ENCODE assay signal across 31 cellular contexts in genomic region chr7:128350708-128351295, GRCh38. TPM values are rescaled to one million over a fixed set of nuclear protein-coding genes. Genes with fewer than 3 reads are reported as not detected.
A peak's percentile ranks its signal among the peaks of the same experiment; 100 is the strongest.
DNase-seq lines count a peak whose midpoint lies in the region; ATAC-seq and TF ChIP-seq lines count a peak whose summit lies in the region.
"Had no signal": no experiment of that assay in that cellular context is flagged by ENCODE, and none has a peak within 500 bp of the region (broad histone marks: within the 10 kb centered on the region; RNA-seq: fewer than 3 reads in every experiment).

No MANE protein-coding gene starts in this region.

- POLR2A ChIA-PET in activated CD4-positive, alpha-beta memory T cell treated with anti-CD3 and anti-CD28 coated beads, Interleukin-2, amount 10 ng/mL, durations not matched to agents 7 days and 5 days (lab: Charles Lee), result no interaction called here

- H3K36me3 ChIP-seq in neutrophil, result no peaks in the 10 kb centered on the region
- H3K36me3 ChIP-seq: colonic mucosa, Peyer's patch had no signal

- H3K4me3 Mint-ChIP-seq in T-helper 2 cell treated with Interferon-gamma antibody and Interleukin-4, amounts not matched to agents 5 μg/mL and 100 μg/mL, for 36 hours, result peak overlapping the region; percentile 7
- H3K4me3 Mint-ChIP-seq in CD14-positive monocyte, result peak overlapping the region; percentile 62 to 76
- peak overlapping the region; percentile 31 for H3K4me3 Mint-ChIP-seq in activated T-helper 17 cell treated with anti-CD3 and anti-CD28 coated beads, Interleukin-2, amount 50 U/mL, for 72 hours
- H3K4me3 Mint-ChIP-seq in activated CD4-positive, alpha-beta memory T cell treated with anti-CD3 and anti-CD28 coated beads, Interleukin-2, amount 10 ng/mL, durations not matched to agents 7 days and 5 days, result no peak overlapping the region
- H3K4me3 Mint-ChIP-seq: type B pancreatic cell had no signal

- H3K9me3 ChIP-seq in neutrophil, result no peaks in the 10 kb centered on the region
- H3K9me3 ChIP-seq: A549, colonic mucosa, Peyer's patch had no signal

- peak overlapping the region; percentile 59 to 66 for H3K4me3 ChIP-seq in neutrophil (ENCODE audit: low read depth in 1 of 2, low read length in 1 of 2)
- H3K4me3 ChIP-seq: A549, hepatocyte, K562 had no signal

- peaks cover 57% of the 10 kb centered on the region for H3K27me3 Mint-ChIP-seq in T-helper 2 cell treated with Interferon-gamma antibody and Interleukin-4, amounts not matched to agents 5 μg/mL and 100 μg/mL, for 36 hours (ENCODE audit: low read depth)
- peaks cover 37 to 56% (median 43%) of the 10 kb centered on the region in 3 donors for H3K27me3 Mint-ChIP-seq in CD14-positive monocyte (ENCODE audit: low read depth in 3 of 3)
- H3K27me3 Mint-ChIP-seq in activated T-helper 17 cell treated with anti-CD3 and anti-CD28 coated beads, Interleukin-2, amount 50 U/mL, for 72 hours, result peaks cover 14% of the 10 kb centered on the region
- peaks cover 62% of the 10 kb centered on the region for H3K27me3 Mint-ChIP-seq in activated CD4-positive, alpha-beta memory T cell treated with anti-CD3 and anti-CD28 coated beads, Interleukin-2, amount 10 ng/mL, durations not matched to agents 7 days and 5 days

- H3K27ac Mint-ChIP-seq in T-helper 2 cell treated with Interferon-gamma antibody and Interleukin-4, amounts not matched to agents 5 μg/mL and 100 μg/mL, for 36 hours, result no peak overlapping the region
- no peak overlapping the region for H3K27ac Mint-ChIP-seq in CD14-positive monocyte
- H3K27ac Mint-ChIP-seq in activated T-helper 17 cell treated with anti-CD3 and anti-CD28 coated beads, Interleukin-2, amount 50 U/mL, for 72 hours, result no peak overlapping the region
- no peak overlapping the region for H3K27ac Mint-ChIP-seq in activated CD4-positive, alpha-beta memory T cell treated with anti-CD3 and anti-CD28 coated beads, Interleukin-2, amount 10 ng/mL, durations not matched to agents 7 days and 5 days
- H3K27ac Mint-ChIP-seq: type B pancreatic cell had no signal

- TF ChIP-seq CTCF in CD14-positive monocyte (IDR thresholded peaks at IDR 0.05) (no peak), neutrophil (IDR thresholded peaks at IDR 0.05) (no peak)

- H3K27me3 ChIP-seq in neutrophil, result peaks cover 32% of the 10 kb centered on the region

- peaks cover 6% of the 10 kb centered on the region for H3K4me1 Mint-ChIP-seq in T-helper 2 cell treated with Interferon-gamma antibody and Interleukin-4, amounts not matched to agents 5 μg/mL and 100 μg/mL, for 36 hours (ENCODE audit: low read depth)
- H3K4me1 Mint-ChIP-seq in CD14-positive monocyte, result peaks cover 5% of the 10 kb centered on the region
- H3K4me1 Mint-ChIP-seq in activated T-helper 17 cell treated with anti-CD3 and anti-CD28 coated beads, Interleukin-2, amount 50 U/mL, for 72 hours, result peaks cover 4% of the 10 kb centered on the region
- H3K4me1 Mint-ChIP-seq in activated CD4-positive, alpha-beta memory T cell treated with anti-CD3 and anti-CD28 coated beads, Interleukin-2, amount 10 ng/mL, durations not matched to agents 7 days and 5 days, result peaks cover 8% of the 10 kb centered on the region

- CTCF ChIA-PET in activated CD4-positive, alpha-beta memory T cell treated with anti-CD3 and anti-CD28 coated beads, Interleukin-2, amount 10 ng/mL, durations not matched to agents 7 days and 5 days (lab: Charles Lee), result interaction anchor here (1.0 to 1.5 kb wide), 2 partner anchors 31 to 36 kb away, joined by 3 read pairs; no protein-coding TSS in a partner anchor

- H3K4me1 ChIP-seq in neutrophil (ENCODE audit: control insufficient read depth in 1 of 2, insufficient read depth in 1 of 2, low read depth in 1 of 2, low read length in 1 of 2), result peaks cover 22 to 24% of the 10 kb centered on the region in 2 experiments
- H3K4me1 ChIP-seq: A549 had no signal

- no peak for ATAC-seq in activated T-helper 17 cell treated with anti-CD3 and anti-CD28 coated beads, Interleukin-2, amount 50 U/mL, for 72 hours (replicated peaks)
- no peak for ATAC-seq in left colon
- ATAC-seq: A549, K562 had no signal

- H3K27ac ChIP-seq in neutrophil, result no peak overlapping the region
- H3K27ac ChIP-seq: A549, colonic mucosa, hepatocyte, Peyer's patch, skin epidermis, VCaP had no signal

- no peak for DNase-seq in T-helper 2 cell treated with Interferon-gamma antibody and Interleukin-4, amounts not matched to agents 5 μg/mL and 100 μg/mL, for 36 hours (ENCODE audit: low spot score)
- DNase-seq in T-helper 2 cell (no peak), CD14-positive monocyte (ENCODE audit: low spot score) (no peak), left colon (no peak)
- DNase-seq in activated CD4-positive, alpha-beta T cell treated with anti-CD3 and anti-CD28 coated beads, Interleukin-2, amount 50 U/mL, for 4 hours, result no peak
- DNase-seq in activated CD4-positive, alpha-beta memory T cell treated with anti-CD3 and anti-CD28 coated beads, Interleukin-2, amount 10 ng/mL, durations not matched to agents 7 days and 5 days, result no peak
- DNase-seq: AML-193; anterior cingulate cortex; Calu3; colonic mucosa; effector CD8-positive, alpha-beta T cell; NCI-H1105; NCI-H1930; NCI-H526 treated with DMSO at 0.1 percent for 48 hours; Peyer's patch had no signal

- intact Hi-C loops in CD14-positive monocyte (cut with micrococcal nuclease), result no loop called here
- intact Hi-C loops in left colon (cut with DNase I, micrococcal nuclease), result no loop called here

- no peaks in the 10 kb centered on the region for H3K36me3 Mint-ChIP-seq in T-helper 2 cell treated with Interferon-gamma antibody and Interleukin-4, amounts not matched to agents 5 μg/mL and 100 μg/mL, for 36 hours (ENCODE audit: low read depth)
- peaks cover 4 to 9% of the 10 kb centered on the region in 2 donors for H3K36me3 Mint-ChIP-seq in CD14-positive monocyte
- no peaks in the 10 kb centered on the region for H3K36me3 Mint-ChIP-seq in activated T-helper 17 cell treated with anti-CD3 and anti-CD28 coated beads, Interleukin-2, amount 50 U/mL, for 72 hours (ENCODE audit: low read depth)
- no peaks in the 10 kb centered on the region for H3K36me3 Mint-ChIP-seq in activated CD4-positive, alpha-beta memory T cell treated with anti-CD3 and anti-CD28 coated beads, Interleukin-2, amount 10 ng/mL, durations not matched to agents 7 days and 5 days (ENCODE audit: low read depth)

- H3K9me3 Mint-ChIP-seq in T-helper 2 cell treated with Interferon-gamma antibody and Interleukin-4, amounts not matched to agents 5 μg/mL and 100 μg/mL, for 36 hours, result no peaks in the 10 kb centered on the region
- peaks cover 0 to 9% (median 0%) of the 10 kb centered on the region in 7 donors for H3K9me3 Mint-ChIP-seq in CD14-positive monocyte
- no peaks in the 10 kb centered on the region for H3K9me3 Mint-ChIP-seq in activated T-helper 17 cell treated with anti-CD3 and anti-CD28 coated beads, Interleukin-2, amount 50 U/mL, for 72 hours
- no peaks in the 10 kb centered on the region for H3K9me3 Mint-ChIP-seq in activated CD4-positive, alpha-beta memory T cell treated with anti-CD3 and anti-CD28 coated beads, Interleukin-2, amount 10 ng/mL, durations not matched to agents 7 days and 5 days
- H3K9me3 Mint-ChIP-seq: type B pancreatic cell had no signal

RNA-seq across cellular contexts. Expression of gene RBM28, which starts 7.1 kb away (rescaled TPM):
- polyA plus RNA-seq in CD14-positive monocyte, result 1 to 10 TPM; 4.0 to 4.9 TPM
- total RNA-seq in activated T-helper 17 cell treated with anti-CD3 and anti-CD28 coated beads, Interleukin-2, amount 50 U/mL, for 72 hours, result 10 to 100 TPM; 30.4 to 46.6 TPM
- total RNA-seq in left colon, result 10 to 100 TPM; 19.6 to 26.8 TPM
- 10 to 100 TPM; 30.7 to 34.8 TPM for total RNA-seq in activated CD4-positive, alpha-beta memory T cell treated with anti-CD3 and anti-CD28 coated beads, Interleukin-2, amount 10 ng/mL, durations not matched to agents 7 days and 5 days

RNA-seq across cellular contexts. Expression of gene PRRT4, which starts 10.7 kb away (rescaled TPM):
- not detected for polyA plus RNA-seq in CD14-positive monocyte
- under 1 TPM; 0.13 to 0.45 TPM for total RNA-seq in activated T-helper 17 cell treated with anti-CD3 and anti-CD28 coated beads, Interleukin-2, amount 50 U/mL, for 72 hours
- total RNA-seq in left colon, result under 1 TPM in 1 of 2 donors, not detected in 1; 0.20 TPM
- not detected for total RNA-seq in activated CD4-positive, alpha-beta memory T cell treated with anti-CD3 and anti-CD28 coated beads, Interleukin-2, amount 10 ng/mL, durations not matched to agents 7 days and 5 days
- total RNA-seq: Calu3; Daoy; fibroblast of villous mesenchyme; HT-29; K562; left lobe of liver; MCF 10A; osteoblast; renal cortical epithelial cell; T-helper 1 cell treated with Interleukin-12 subunit alpha and Interleukin-12 subunit beta and Interleukin-4 antibody, amounts not matched to agents 30 ng/mL and 1 ng/mL, for 36 hours had no signal
- polyA plus RNA-seq: K562 had no signal

RNA-seq across cellular contexts. Expression of gene IMPDH1, which starts 59.0 kb away (rescaled TPM):
- polyA plus RNA-seq in CD14-positive monocyte, result 100 to 1,000 TPM; 110 to 152 TPM
- 10 to 100 TPM; 62.7 to 95.6 TPM for total RNA-seq in activated T-helper 17 cell treated with anti-CD3 and anti-CD28 coated beads, Interleukin-2, amount 50 U/mL, for 72 hours
- total RNA-seq in left colon, result 10 to 100 TPM; 29.0 to 31.2 TPM
- 10 to 100 TPM; 64.7 to 67.4 TPM for total RNA-seq in activated CD4-positive, alpha-beta memory T cell treated with anti-CD3 and anti-CD28 coated beads, Interleukin-2, amount 10 ng/mL, durations not matched to agents 7 days and 5 days
